ENCODE assay signal across 8 cellular contexts in the genomic region with DNA sequence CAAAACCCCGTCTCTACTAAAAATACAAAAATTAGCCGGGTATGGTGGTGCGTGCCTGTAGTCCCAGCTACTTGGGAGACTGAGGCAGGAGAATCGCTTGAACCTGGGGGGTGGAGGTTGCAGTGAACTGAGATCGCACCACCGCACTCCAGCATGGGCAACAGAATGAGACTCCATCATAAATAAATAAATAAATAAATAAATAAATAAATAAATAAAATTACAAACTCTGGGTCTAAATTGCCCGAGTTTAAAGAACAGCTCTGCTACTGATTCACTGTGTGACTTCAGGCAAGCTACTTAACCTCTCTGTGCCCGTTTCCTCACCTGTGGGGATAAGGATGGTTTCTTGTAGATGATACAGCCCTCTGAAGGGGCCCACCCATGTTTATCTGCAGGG. TPM values are rescaled to one million over a fixed set of nuclear protein-coding genes. Genes with fewer than 3 reads are reported as not detected.
"Had no signal": no experiment of that assay in that cellular context is flagged by ENCODE, and none has a peak within 500 bp of the region (broad histone marks: within the 10 kb centered on the region; RNA-seq: fewer than 3 reads in every experiment).

No MANE protein-coding gene starts in this region.

RNA-seq across cellular contexts. Expression of gene SNAI3, which starts 16.8 kb away (rescaled TPM):
- total RNA-seq: MCF 10A, NCI-H460, RPMI7951, SK-MEL-5 had no signal

RNA-seq across cellular contexts. Expression of gene IL17C, which starts 31.1 kb away (rescaled TPM):
- total RNA-seq: LHCN-M2, MCF 10A, NCI-H460, PC-9, Right ventricle myocardium inferior, RPMI7951, SJCRH30, SK-MEL-5 had no signal
